Comparison of ENCODE assay signal across 29 cellular contexts in genomic region chr14:37114039-37114438, GRCh38. TPM values are rescaled to one million over a fixed set of nuclear protein-coding genes. Genes with fewer than 3 reads are reported as not detected.
DNase-seq lines count a peak whose midpoint lies in the region; ATAC-seq and TF ChIP-seq lines count a peak whose summit lies in the region.
"Had no signal": no experiment of that assay in that cellular context is flagged by ENCODE, and none has a peak within 500 bp of the region (broad histone marks: within the 10 kb centered on the region; RNA-seq: fewer than 3 reads in every experiment).

No MANE protein-coding gene starts in this region.

- peak overlapping the region; percentile 16 for H3K27ac ChIP-seq in SJSA1
- H3K27ac ChIP-seq: dorsolateral prefrontal cortex, gastrocnemius medialis, upper lobe of left lung had no signal

- TF ChIP-seq CTCF in AG09319 (IDR thresholded peaks at IDR 0.05; ENCODE audit: low read depth, low read length) (no peak), fibroblast of mammary gland (conservative IDR thresholded peaks at IDR 0.05; ENCODE audit: control insufficient read depth, insufficient read depth, low read depth, low read length) (no peak)

- H3K4me1 ChIP-seq in SJSA1 (replicated peaks): peaks cover 50% of the 10 kb centered on the region
- H3K4me1 ChIP-seq: gastrocnemius medialis, upper lobe of left lung had no signal

- H3K4me3 ChIP-seq in SJSA1: no peak overlapping the region
- no peak overlapping the region for H3K4me3 ChIP-seq in fibroblast of mammary gland (ENCODE audit: control insufficient read depth, low read depth, low read length)
- H3K4me3 ChIP-seq: dorsolateral prefrontal cortex, gastrocnemius medialis, smooth muscle cell, upper lobe of left lung had no signal

- no peaks in the 10 kb centered on the region for H3K9me3 ChIP-seq in SJSA1 (replicated peaks)
- H3K9me3 ChIP-seq: gastrocnemius medialis had no signal

- no peaks in the 10 kb centered on the region for H3K27me3 ChIP-seq in SJSA1 (replicated peaks)
- H3K27me3 ChIP-seq: dorsolateral prefrontal cortex, gastrocnemius medialis, upper lobe of left lung had no signal

- ATAC-seq in GM19395 (IDR thresholded peaks at IDR 0.05; ENCODE audit: unreplicated experiment): no peak
- ATAC-seq: gastrocnemius medialis; left ventricle myocardium superior; natural killer cell treated with Interleukin-12 subunit alpha and Interleukin-12 subunit beta and Interleukin-15 and Interleukin-18, amount 100 ng/mL, for 72 hours had no signal

- H3K36me3 ChIP-seq in SJSA1: no peaks in the 10 kb centered on the region
- H3K36me3 ChIP-seq: gastrocnemius medialis, upper lobe of left lung had no signal

- peak; percentile 68 for DNase-seq in AG09319 (ENCODE audit: extremely low read depth, low read depth)
- peak; percentile 11 for DNase-seq in HS-5 (ENCODE audit: low read depth)
- DNase-seq in SJSA1 (ENCODE audit: low read depth in 1 of 2, low spot score in 2 of 2): peak in 1 of 2 experiments; percentile 46
- DNase-seq in fibroblast of mammary gland (ENCODE audit: low read depth): peak; percentile 28
- no peak for DNase-seq in stimulated activated CD8-positive, alpha-beta memory T cell treated with anti-CD3 and anti-CD28 coated beads, Interleukin-4, amount 100 ng/mL, for 48 hours
- DNase-seq in Kasumi-1 (lab: John Stamatoyannopoulos, UW): no peak
- no peak for DNase-seq in D341Med (ENCODE audit: low spot score)
- DNase-seq: activated B cell treated with CpG ODN at 0.5 μM for 24 hours; activated CD4-positive, alpha-beta T cell treated with anti-CD3 and anti-CD28 coated beads, Interleukin-2, amount 50 U/mL, for 4 hours; activated naive CD4-positive, alpha-beta T cell treated with anti-CD3 and anti-CD28 coated beads, Interleukin-2, amount 50 U/mL, for 16 hours; anterior cingulate cortex; caudate nucleus; COR-L47; DMS79 treated with DMSO at 0.1 percent for 48 hours; dorsolateral prefrontal cortex; gastrocnemius medialis; HFFc6; hypothalamus; KG1; left ventricle myocardium superior; NCI-H1092; NCI-H2029; NCI-H2227 treated with DMSO at 0.1 percent for 48 hours; stimulated activated CD4-positive, alpha-beta T cell treated with anti-CD3 and anti-CD28 coated beads, Interleukin-2, amount 100 ng/mL, for 24 hours; T-helper 9 cell; upper lobe of left lung had no signal

RNA-seq across cellular contexts. Expression of gene SLC25A21, which starts 58.4 kb away (rescaled TPM):
- 1.2 and 2.6 TPM in 2 replicates for total RNA-seq in SJSA1 (2014; rRNA removed; shearing (Covaris generic))
- total RNA-seq: activated B cell treated with CpG ODN at 0.5 μM for 24 hours; natural killer cell treated with Interleukin-12 subunit alpha and Interleukin-12 subunit beta and Interleukin-15 and Interleukin-18, amount 100 ng/mL, for 72 hours; smooth muscle cell had no signal

Comparison
In these comparisons a context has a peak if more than half of its experiments do, and no peak if none do; other contexts are left out.
1. DNase-seq: peak in AG09319 (single experiment), HS-5 (single experiment) and fibroblast of mammary gland (single experiment); none in stimulated activated CD8-positive, alpha-beta memory T cell treated with anti-CD3 and anti-CD28 coated beads, Interleukin-4, amount 100 ng/mL, for 48 hours (single experiment), Kasumi-1 (0 of 2) and D341Med (single experiment).